ENCODE assay signal across 1 cellular context in the genomic region with DNA sequence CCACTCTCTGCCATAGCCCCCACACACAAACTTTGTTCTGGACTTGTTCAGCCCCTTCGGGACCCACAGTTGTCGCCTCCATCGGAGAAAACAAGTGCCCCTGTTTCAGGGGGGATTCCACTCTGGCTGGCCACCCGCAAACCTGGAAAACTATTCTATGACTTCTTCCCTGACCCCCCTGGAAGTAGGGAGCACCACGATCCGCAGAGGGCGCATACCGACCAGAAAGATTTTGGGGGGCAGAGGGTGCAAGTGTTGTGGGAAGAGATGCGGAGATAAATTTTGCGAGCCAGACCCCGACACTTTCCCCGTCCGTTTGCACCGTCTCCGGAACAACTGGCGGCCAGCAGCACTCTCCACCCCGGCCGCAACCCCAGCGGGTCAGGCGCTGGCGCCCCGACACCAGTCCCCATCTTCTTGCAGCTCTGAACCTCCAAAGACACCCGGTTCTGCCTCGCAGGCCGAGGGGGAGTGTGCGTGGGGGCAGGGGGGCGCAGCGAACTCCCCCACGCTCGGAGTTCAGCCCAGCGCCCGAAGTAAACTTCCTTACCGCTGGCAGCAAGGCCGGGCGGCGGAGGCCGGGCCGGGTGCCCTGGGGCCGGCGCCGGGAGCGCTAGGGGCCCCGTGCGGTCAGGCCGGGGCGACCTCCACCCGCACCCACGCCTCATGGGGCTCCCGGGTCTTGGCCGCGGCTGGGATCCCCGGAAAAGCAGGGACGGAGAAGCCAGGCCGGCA.
TF ChIP-seq lines count a peak whose summit lies in the region.

No MANE protein-coding gene starts in this region.

TF ChIP-seq in HepG2, 621 proteins besides CTCF, POLR2A, EP300 and RAD21 (continued from another document and continues in another):
- TF ChIP-seq, protein P1, sequence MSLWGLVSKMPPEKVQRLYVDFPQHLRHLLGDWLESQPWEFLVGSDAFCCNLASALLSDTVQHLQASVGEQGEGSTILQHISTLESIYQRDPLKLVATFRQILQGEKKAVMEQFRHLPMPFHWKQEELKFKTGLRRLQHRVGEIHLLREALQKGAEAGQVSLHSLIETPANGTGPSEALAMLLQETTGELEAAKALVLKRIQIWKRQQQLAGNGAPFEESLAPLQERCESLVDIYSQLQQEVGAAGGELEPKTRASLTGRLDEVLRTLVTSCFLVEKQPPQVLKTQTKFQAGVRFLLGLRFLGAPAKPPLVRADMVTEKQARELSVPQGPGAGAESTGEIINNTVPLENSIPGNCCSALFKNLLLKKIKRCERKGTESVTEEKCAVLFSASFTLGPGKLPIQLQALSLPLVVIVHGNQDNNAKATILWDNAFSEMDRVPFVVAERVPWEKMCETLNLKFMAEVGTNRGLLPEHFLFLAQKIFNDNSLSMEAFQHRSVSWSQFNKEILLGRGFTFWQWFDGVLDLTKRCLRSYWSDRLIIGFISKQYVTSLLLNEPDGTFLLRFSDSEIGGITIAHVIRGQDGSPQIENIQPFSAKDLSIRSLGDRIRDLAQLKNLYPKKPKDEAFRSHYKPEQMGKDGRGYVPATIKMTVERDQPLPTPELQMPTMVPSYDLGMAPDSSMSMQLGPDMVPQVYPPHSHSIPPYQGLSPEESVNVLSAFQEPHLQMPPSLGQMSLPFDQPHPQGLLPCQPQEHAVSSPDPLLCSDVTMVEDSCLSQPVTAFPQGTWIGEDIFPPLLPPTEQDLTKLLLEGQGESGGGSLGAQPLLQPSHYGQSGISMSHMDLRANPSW (CRISPR knock-in tag; IDR thresholded peaks at IDR 0.05; ENCODE audit: borderline replicate concordance) = no peak
- TF ChIP-seq, protein P2, sequence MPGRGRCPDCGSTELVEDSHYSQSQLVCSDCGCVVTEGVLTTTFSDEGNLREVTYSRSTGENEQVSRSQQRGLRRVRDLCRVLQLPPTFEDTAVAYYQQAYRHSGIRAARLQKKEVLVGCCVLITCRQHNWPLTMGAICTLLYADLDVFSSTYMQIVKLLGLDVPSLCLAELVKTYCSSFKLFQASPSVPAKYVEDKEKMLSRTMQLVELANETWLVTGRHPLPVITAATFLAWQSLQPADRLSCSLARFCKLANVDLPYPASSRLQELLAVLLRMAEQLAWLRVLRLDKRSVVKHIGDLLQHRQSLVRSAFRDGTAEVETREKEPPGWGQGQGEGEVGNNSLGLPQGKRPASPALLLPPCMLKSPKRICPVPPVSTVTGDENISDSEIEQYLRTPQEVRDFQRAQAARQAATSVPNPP (CRISPR knock-in tag; IDR thresholded peaks at IDR 0.05) = no peak
- TF ChIP-seq, protein P3, sequence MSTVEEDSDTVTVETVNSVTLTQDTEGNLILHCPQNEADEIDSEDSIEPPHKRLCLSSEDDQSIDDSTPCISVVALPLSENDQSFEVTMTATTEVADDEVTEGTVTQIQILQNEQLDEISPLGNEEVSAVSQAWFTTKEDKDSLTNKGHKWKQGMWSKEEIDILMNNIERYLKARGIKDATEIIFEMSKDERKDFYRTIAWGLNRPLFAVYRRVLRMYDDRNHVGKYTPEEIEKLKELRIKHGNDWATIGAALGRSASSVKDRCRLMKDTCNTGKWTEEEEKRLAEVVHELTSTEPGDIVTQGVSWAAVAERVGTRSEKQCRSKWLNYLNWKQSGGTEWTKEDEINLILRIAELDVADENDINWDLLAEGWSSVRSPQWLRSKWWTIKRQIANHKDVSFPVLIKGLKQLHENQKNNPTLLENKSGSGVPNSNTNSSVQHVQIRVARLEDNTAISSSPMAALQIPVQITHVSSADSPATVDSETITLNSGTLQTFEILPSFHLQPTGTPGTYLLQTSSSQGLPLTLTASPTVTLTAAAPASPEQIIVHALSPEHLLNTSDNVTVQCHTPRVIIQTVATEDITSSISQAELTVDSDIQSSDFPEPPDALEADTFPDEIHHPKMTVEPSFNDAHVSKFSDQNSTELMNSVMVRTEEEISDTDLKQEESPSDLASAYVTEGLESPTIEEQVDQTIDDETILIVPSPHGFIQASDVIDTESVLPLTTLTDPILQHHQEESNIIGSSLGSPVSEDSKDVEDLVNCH (CRISPR knock-in tag; IDR thresholded peaks at IDR 0.05) = no peak
- TF ChIP-seq ZNF772 (CRISPR knock-in tag; IDR thresholded peaks at IDR 0.05) (peak; percentile 45; the same call in 1 of the 2 replicates), TAF15 (IDR thresholded peaks at IDR 0.05; ENCODE audit: low read depth, low read length, poor library complexity, severe bottlenecking) (peak; percentile 28), ZNF598 (CRISPR knock-in tag; IDR thresholded peaks at IDR 0.05; ENCODE audit: borderline replicate concordance) (peak; percentile 47; the same call in 1 of the 2 replicates), ETV5 (CRISPR knock-in tag; IDR thresholded peaks at IDR 0.05; ENCODE audit: borderline replicate concordance) (no peak), ZSCAN12 (CRISPR knock-in tag; IDR thresholded peaks at IDR 0.05) (no peak), RFXANK (CRISPR knock-in tag; IDR thresholded peaks at IDR 0.05) (no peak), CHCHD3 (CRISPR knock-in tag; IDR thresholded peaks at IDR 0.05) (no peak), ZNF460 (CRISPR knock-in tag; IDR thresholded peaks at IDR 0.05; ENCODE audit: borderline replicate concordance) (no peak), ONECUT2 (CRISPR knock-in tag; IDR thresholded peaks at IDR 0.05) (no peak), RFX3 (CRISPR knock-in tag; IDR thresholded peaks at IDR 0.05) (no peak), FIP1L1 (IDR thresholded peaks at IDR 0.05; ENCODE audit: borderline replicate concordance, insufficient read depth, low read depth, low read length) (no peak), SMARCC2 (IDR thresholded peaks at IDR 0.05) (no peak), RFX5 (IDR thresholded peaks at IDR 0.05; ENCODE audit: low read depth, low read length) (no peak), WIZ (CRISPR knock-in tag; IDR thresholded peaks at IDR 0.05) (no peak), ZNF563 (CRISPR knock-in tag; IDR thresholded peaks at IDR 0.05) (0 out of 2 replicates have a peak, but pooled peaks have one; percentile 12), ZNF274 (CRISPR knock-in tag; IDR thresholded peaks at IDR 0.05) (no peak; the same call in 1 of the 2 replicates), ATM (IDR thresholded peaks at IDR 0.05; ENCODE audit: borderline replicate concordance) (no peak), RBFOX2 (IDR thresholded peaks at IDR 0.05; ENCODE audit: low read depth, low read length) (peak; percentile 84), ZNF496 (CRISPR knock-in tag; IDR thresholded peaks at IDR 0.05; ENCODE audit: insufficient replicate concordance) (no peak), ZMYM3 (CRISPR knock-in tag; IDR thresholded peaks at IDR 0.05) (no peak), ZNF383 (CRISPR knock-in tag; IDR thresholded peaks at IDR 0.05; ENCODE audit: borderline replicate concordance) (no peak)
- TF ChIP-seq, protein P4, sequence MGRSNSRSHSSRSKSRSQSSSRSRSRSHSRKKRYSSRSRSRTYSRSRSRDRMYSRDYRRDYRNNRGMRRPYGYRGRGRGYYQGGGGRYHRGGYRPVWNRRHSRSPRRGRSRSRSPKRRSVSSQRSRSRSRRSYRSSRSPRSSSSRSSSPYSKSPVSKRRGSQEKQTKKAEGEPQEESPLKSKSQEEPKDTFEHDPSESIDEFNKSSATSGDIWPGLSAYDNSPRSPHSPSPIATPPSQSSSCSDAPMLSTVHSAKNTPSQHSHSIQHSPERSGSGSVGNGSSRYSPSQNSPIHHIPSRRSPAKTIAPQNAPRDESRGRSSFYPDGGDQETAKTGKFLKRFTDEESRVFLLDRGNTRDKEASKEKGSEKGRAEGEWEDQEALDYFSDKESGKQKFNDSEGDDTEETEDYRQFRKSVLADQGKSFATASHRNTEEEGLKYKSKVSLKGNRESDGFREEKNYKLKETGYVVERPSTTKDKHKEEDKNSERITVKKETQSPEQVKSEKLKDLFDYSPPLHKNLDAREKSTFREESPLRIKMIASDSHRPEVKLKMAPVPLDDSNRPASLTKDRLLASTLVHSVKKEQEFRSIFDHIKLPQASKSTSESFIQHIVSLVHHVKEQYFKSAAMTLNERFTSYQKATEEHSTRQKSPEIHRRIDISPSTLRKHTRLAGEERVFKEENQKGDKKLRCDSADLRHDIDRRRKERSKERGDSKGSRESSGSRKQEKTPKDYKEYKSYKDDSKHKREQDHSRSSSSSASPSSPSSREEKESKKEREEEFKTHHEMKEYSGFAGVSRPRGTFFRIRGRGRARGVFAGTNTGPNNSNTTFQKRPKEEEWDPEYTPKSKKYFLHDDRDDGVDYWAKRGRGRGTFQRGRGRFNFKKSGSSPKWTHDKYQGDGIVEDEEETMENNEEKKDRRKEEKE (IDR thresholded peaks at IDR 0.05) = no peak
- TF ChIP-seq, protein P5, sequence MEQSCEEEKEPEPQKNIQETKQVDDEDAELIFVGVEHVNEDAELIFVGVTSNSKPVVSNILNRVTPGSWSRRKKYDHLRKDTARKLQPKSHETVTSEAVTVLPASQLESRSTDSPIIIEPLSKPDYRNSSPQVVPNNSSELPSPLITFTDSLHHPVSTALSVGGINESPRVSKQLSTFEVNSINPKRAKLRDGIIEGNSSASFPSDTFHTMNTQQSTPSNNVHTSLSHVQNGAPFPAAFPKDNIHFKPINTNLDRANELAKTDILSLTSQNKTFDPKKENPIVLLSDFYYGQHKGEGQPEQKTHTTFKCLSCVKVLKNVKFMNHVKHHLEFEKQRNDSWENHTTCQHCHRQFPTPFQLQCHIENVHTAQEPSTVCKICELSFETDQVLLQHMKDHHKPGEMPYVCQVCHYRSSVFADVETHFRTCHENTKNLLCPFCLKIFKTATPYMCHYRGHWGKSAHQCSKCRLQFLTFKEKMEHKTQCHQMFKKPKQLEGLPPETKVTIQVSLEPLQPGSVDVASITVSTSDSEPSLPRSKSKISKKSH (CRISPR knock-in tag; IDR thresholded peaks at IDR 0.05; ENCODE audit: borderline replicate concordance) = peak; percentile 25; the same call in 1 of the 2 replicates
- TF ChIP-seq, protein P6, sequence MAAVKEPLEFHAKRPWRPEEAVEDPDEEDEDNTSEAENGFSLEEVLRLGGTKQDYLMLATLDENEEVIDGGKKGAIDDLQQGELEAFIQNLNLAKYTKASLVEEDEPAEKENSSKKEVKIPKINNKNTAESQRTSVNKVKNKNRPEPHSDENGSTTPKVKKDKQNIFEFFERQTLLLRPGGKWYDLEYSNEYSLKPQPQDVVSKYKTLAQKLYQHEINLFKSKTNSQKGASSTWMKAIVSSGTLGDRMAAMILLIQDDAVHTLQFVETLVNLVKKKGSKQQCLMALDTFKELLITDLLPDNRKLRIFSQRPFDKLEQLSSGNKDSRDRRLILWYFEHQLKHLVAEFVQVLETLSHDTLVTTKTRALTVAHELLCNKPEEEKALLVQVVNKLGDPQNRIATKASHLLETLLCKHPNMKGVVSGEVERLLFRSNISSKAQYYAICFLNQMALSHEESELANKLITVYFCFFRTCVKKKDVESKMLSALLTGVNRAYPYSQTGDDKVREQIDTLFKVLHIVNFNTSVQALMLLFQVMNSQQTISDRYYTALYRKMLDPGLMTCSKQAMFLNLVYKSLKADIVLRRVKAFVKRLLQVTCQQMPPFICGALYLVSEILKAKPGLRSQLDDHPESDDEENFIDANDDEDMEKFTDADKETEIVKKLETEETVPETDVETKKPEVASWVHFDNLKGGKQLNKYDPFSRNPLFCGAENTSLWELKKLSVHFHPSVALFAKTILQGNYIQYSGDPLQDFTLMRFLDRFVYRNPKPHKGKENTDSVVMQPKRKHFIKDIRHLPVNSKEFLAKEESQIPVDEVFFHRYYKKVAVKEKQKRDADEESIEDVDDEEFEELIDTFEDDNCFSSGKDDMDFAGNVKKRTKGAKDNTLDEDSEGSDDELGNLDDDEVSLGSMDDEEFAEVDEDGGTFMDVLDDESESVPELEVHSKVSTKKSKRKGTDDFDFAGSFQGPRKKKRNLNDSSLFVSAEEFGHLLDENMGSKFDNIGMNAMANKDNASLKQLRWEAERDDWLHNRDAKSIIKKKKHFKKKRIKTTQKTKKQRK (IDR thresholded peaks at IDR 0.05; ENCODE audit: low read length) = no peak
- TF ChIP-seq, protein P7, sequence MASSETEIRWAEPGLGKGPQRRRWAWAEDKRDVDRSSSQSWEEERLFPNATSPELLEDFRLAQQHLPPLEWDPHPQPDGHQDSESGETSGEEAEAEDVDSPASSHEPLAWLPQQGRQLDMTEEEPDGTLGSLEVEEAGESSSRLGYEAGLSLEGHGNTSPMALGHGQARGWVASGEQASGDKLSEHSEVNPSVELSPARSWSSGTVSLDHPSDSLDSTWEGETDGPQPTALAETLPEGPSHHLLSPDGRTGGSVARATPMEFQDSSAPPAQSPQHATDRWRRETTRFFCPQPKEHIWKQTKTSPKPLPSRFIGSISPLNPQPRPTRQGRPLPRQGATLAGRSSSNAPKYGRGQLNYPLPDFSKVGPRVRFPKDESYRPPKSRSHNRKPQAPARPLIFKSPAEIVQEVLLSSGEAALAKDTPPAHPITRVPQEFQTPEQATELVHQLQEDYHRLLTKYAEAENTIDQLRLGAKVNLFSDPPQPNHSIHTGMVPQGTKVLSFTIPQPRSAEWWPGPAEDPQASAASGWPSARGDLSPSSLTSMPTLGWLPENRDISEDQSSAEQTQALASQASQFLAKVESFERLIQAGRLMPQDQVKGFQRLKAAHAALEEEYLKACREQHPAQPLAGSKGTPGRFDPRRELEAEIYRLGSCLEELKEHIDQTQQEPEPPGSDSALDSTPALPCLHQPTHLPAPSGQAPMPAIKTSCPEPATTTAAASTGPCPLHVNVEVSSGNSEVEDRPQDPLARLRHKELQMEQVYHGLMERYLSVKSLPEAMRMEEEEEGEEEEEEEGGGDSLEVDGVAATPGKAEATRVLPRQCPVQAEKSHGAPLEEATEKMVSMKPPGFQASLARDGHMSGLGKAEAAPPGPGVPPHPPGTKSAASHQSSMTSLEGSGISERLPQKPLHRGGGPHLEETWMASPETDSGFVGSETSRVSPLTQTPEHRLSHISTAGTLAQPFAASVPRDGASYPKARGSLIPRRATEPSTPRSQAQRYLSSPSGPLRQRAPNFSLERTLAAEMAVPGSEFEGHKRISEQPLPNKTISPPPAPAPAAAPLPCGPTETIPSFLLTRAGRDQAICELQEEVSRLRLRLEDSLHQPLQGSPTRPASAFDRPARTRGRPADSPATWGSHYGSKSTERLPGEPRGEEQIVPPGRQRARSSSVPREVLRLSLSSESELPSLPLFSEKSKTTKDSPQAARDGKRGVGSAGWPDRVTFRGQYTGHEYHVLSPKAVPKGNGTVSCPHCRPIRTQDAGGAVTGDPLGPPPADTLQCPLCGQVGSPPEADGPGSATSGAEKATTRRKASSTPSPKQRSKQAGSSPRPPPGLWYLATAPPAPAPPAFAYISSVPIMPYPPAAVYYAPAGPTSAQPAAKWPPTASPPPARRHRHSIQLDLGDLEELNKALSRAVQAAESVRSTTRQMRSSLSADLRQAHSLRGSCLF (CRISPR knock-in tag; IDR thresholded peaks at IDR 0.05; ENCODE audit: borderline replicate concordance) = peak; percentile 66; the same call in 1 of the 2 replicates
- TF ChIP-seq, protein P8, sequence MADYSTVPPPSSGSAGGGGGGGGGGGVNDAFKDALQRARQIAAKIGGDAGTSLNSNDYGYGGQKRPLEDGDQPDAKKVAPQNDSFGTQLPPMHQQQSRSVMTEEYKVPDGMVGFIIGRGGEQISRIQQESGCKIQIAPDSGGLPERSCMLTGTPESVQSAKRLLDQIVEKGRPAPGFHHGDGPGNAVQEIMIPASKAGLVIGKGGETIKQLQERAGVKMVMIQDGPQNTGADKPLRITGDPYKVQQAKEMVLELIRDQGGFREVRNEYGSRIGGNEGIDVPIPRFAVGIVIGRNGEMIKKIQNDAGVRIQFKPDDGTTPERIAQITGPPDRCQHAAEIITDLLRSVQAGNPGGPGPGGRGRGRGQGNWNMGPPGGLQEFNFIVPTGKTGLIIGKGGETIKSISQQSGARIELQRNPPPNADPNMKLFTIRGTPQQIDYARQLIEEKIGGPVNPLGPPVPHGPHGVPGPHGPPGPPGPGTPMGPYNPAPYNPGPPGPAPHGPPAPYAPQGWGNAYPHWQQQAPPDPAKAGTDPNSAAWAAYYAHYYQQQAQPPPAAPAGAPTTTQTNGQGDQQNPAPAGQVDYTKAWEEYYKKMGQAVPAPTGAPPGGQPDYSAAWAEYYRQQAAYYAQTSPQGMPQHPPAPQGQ (CRISPR knock-in tag; IDR thresholded peaks at IDR 0.05; ENCODE audit: borderline replicate concordance) = 0 out of 2 replicates have a peak, but pooled peaks have one; percentile 39
